In the genomic region with DNA sequence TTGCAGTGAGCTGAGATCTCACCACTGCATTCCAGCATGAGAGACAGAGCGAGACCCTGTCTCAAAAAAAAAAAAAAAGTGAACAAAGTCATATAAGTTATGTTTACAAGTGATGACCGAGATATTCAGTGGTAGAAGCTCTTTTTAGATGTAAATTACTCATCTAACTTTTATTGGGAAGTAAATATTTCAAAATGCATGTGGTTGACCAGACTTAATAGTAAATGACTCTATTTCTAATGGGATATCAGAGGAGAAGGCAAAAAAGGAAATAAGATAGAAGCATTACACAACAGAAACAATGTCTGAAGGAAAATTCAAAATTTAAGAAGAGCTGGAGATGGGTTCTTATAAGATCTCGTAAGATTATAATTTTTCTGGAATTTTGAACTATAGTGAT, we compare ENCODE assay signal across 20 cellular contexts.
DNase-seq lines count a peak whose midpoint lies in the region; ATAC-seq lines count a peak whose summit lies in the region.
"Had no signal": no experiment of that assay in that cellular context is flagged by ENCODE, and none has a peak within 500 bp of the region (broad histone marks: within the 10 kb centered on the region; RNA-seq: fewer than 3 reads in every experiment).

No MANE protein-coding gene starts in this region.

- H3K9me3 Mint-ChIP-seq in activated CD4-positive, alpha-beta T cell treated with anti-CD3 and anti-CD28 coated beads, Interleukin-2, amount 10 ng/mL, durations not matched to agents 24 days and 14 days: no peaks in the 10 kb centered on the region
- H3K9me3 Mint-ChIP-seq in stimulated activated memory B cell treated with anti-CD40 and anti-IgM and Interleukin-4, amounts not matched to agents 10 μg/mL and 1 μg/mL and 100 μg/mL, for 72 hours: no peaks in the 10 kb centered on the region
- H3K9me3 Mint-ChIP-seq: activated CD4-positive, alpha-beta memory T cell treated with anti-CD3 and anti-CD28 coated beads for 36 hours; activated T-cell treated with anti-CD3 and anti-CD28 coated beads, Interleukin-2, amount 50 U/mL, for 72 hours; CD8-positive, alpha-beta memory T cell; endodermal cell; stimulated activated naive B cell treated with anti-CD40 and anti-IgM and Interleukin-4, amounts not matched to agents 10 μg/mL and 1 μg/mL and 100 μg/mL, for 72 hours had no signal

- peak overlapping the region; percentile 78 for H3K27ac ChIP-seq in epithelial cell of prostate
- H3K27ac ChIP-seq: parathyroid adenoma had no signal

- no peak for DNase-seq in activated CD4-positive, alpha-beta T cell treated with anti-CD3 and anti-CD28 coated beads, Interleukin-2, amount 10 ng/mL, durations not matched to agents 24 days and 14 days
- no peak for DNase-seq in activated CD4-positive, alpha-beta T cell treated with anti-CD3 and anti-CD28 coated beads for 48 hours
- peak; percentile 20 for DNase-seq in MV-4-11 (lab: John Stamatoyannopoulos, UW)
- DNase-seq in epithelial cell of prostate (ENCODE audit: low read depth, low spot score): no peak
- DNase-seq in NCI-H2029 treated with DMSO at 0.1 percent for 48 hours (lab: John Stamatoyannopoulos, UW): no peak
- DNase-seq in NCI-H226: no peak
- DNase-seq: activated CD4-positive, alpha-beta memory T cell treated with anti-CD3 and anti-CD28 coated beads for 36 hours; activated T-cell treated with anti-CD3 and anti-CD28 coated beads, Interleukin-2, amount 50 U/mL, for 72 hours; CD8-positive, alpha-beta memory T cell; cerebellar nuclear complex; endodermal cell; foreskin fibroblast; left lung; NCI-H1417; small intestine; stimulated activated naive B cell treated with anti-CD40 and anti-IgM and Interleukin-4, amounts not matched to agents 10 μg/mL and 1 μg/mL and 100 μg/mL, for 72 hours had no signal

- H3K27me3 Mint-ChIP-seq in activated CD4-positive, alpha-beta T cell treated with anti-CD3 and anti-CD28 coated beads, Interleukin-2, amount 10 ng/mL, durations not matched to agents 24 days and 14 days: no peaks in the 10 kb centered on the region
- no peaks in the 10 kb centered on the region for H3K27me3 Mint-ChIP-seq in stimulated activated memory B cell treated with anti-CD40 and anti-IgM and Interleukin-4, amounts not matched to agents 10 μg/mL and 1 μg/mL and 100 μg/mL, for 72 hours
- H3K27me3 Mint-ChIP-seq: activated CD4-positive, alpha-beta memory T cell treated with anti-CD3 and anti-CD28 coated beads for 36 hours; stimulated activated naive B cell treated with anti-CD40 and anti-IgM and Interleukin-4, amounts not matched to agents 10 μg/mL and 1 μg/mL and 100 μg/mL, for 72 hours had no signal

- intact Hi-C loops in activated CD4-positive, alpha-beta T cell treated with anti-CD3 and anti-CD28 coated beads, Interleukin-2, amount 10 ng/mL, durations not matched to agents 24 days and 14 days (cut with micrococcal nuclease): loop anchor here (1.0 kb wide), 2 partner anchors 39 to 63 kb away; partner anchors contain the start of gene STK38L

- H3K36me3 Mint-ChIP-seq in activated CD4-positive, alpha-beta T cell treated with anti-CD3 and anti-CD28 coated beads, Interleukin-2, amount 10 ng/mL, durations not matched to agents 24 days and 14 days (ENCODE audit: low read depth): peaks cover 1% of the 10 kb centered on the region
- no peaks in the 10 kb centered on the region for H3K36me3 Mint-ChIP-seq in stimulated activated memory B cell treated with anti-CD40 and anti-IgM and Interleukin-4, amounts not matched to agents 10 μg/mL and 1 μg/mL and 100 μg/mL, for 72 hours
- H3K36me3 Mint-ChIP-seq: activated CD4-positive, alpha-beta memory T cell treated with anti-CD3 and anti-CD28 coated beads for 36 hours; CD8-positive, alpha-beta memory T cell had no signal

- peaks cover 47% of the 10 kb centered on the region for H3K4me1 Mint-ChIP-seq in activated CD4-positive, alpha-beta T cell treated with anti-CD3 and anti-CD28 coated beads, Interleukin-2, amount 10 ng/mL, durations not matched to agents 24 days and 14 days
- peaks cover 33% of the 10 kb centered on the region for H3K4me1 Mint-ChIP-seq in stimulated activated memory B cell treated with anti-CD40 and anti-IgM and Interleukin-4, amounts not matched to agents 10 μg/mL and 1 μg/mL and 100 μg/mL, for 72 hours

- ATAC-seq in stimulated activated memory B cell treated with anti-CD40 and anti-IgM and Interleukin-4, amounts not matched to agents 10 μg/mL and 1 μg/mL and 100 μg/mL, for 72 hours: no peak
- ATAC-seq in GM21447 (IDR thresholded peaks at IDR 0.05; ENCODE audit: unreplicated experiment): no peak
- ATAC-seq: activated T-cell treated with anti-CD3 and anti-CD28 coated beads, Interleukin-2, amount 50 U/mL, for 72 hours; K562; left lung; stimulated activated naive B cell treated with anti-CD40 and anti-IgM and Interleukin-4, amounts not matched to agents 10 μg/mL and 1 μg/mL and 100 μg/mL, for 72 hours had no signal

- H3K4me3 Mint-ChIP-seq in activated CD4-positive, alpha-beta T cell treated with anti-CD3 and anti-CD28 coated beads, Interleukin-2, amount 10 ng/mL, durations not matched to agents 24 days and 14 days: no peak overlapping the region
- no peak overlapping the region for H3K4me3 Mint-ChIP-seq in stimulated activated memory B cell treated with anti-CD40 and anti-IgM and Interleukin-4, amounts not matched to agents 10 μg/mL and 1 μg/mL and 100 μg/mL, for 72 hours
- H3K4me3 Mint-ChIP-seq: activated CD4-positive, alpha-beta memory T cell treated with anti-CD3 and anti-CD28 coated beads for 36 hours; CD8-positive, alpha-beta memory T cell; endodermal cell had no signal

- peak overlapping the region; percentile 32 for H3K27ac Mint-ChIP-seq in activated CD4-positive, alpha-beta T cell treated with anti-CD3 and anti-CD28 coated beads, Interleukin-2, amount 10 ng/mL, durations not matched to agents 24 days and 14 days
- H3K27ac Mint-ChIP-seq in stimulated activated memory B cell treated with anti-CD40 and anti-IgM and Interleukin-4, amounts not matched to agents 10 μg/mL and 1 μg/mL and 100 μg/mL, for 72 hours: peak overlapping the region; percentile 75
- H3K27ac Mint-ChIP-seq: CD8-positive, alpha-beta memory T cell; endodermal cell had no signal
